Comparison of ENCODE assay signal across 10 cellular contexts in the genomic region with DNA sequence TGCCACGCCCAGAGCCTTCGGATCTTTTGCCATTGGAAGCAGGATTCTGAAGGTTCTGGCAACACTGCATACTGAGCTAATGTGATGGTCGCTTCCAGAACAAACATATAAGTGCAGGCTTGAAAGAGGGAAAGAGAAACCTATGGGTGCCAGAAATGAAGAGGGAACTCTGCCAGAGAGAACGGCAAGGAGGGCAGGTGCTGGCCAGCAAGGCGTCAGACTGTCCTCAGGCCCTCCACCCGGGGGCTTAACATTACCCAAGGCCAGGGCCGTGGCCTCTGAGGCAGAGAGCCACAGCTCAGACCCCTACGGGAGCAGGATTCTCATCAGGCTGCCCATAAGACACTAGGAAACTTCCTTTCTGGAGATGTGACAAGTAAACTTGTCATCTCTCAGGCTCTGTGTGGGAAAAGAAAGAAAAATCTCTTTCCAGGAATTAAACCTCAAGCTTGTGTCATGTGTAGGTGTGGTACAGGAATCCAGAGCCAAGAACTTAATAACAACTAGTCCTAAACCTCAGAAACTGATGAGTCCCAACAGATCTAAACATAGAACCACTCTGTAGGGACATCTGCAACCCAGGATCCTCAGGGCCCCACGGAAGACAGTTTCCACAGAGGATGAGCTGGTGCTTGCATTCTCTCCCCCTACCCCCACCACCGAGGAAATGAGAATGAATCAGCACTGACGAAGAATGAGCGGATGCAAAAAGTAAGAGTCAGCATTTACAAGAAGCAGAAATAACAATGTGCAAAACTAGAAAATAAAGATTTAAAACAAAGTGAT.
A peak's percentile ranks its signal among the peaks of the same experiment; 100 is the strongest.
DNase-seq lines count a peak whose midpoint lies in the region; ATAC-seq lines count a peak whose summit lies in the region.
"Had no signal": no experiment of that assay in that cellular context is flagged by ENCODE, and none has a peak within 500 bp of the region (broad histone marks: within the 10 kb centered on the region; RNA-seq: fewer than 3 reads in every experiment).

No MANE protein-coding gene starts in this region.

- 38% methylated on average over 12 of the region's 12 CpGs for WGBS in right cardiac atrium
- 57% methylated on average over 12 of the region's 12 CpGs for WGBS in urinary bladder

- H3K9me3 ChIP-seq in right cardiac atrium (ENCODE audit: control insufficient read depth, low read length) = no peaks in the 10 kb centered on the region

- peaks cover 5% of the 10 kb centered on the region for H3K4me1 Mint-ChIP-seq in activated naive CD8-positive, alpha-beta T cell treated with anti-CD3 and anti-CD28 coated beads, Interleukin-2, amount 50 U/mL, for 24 hours
- H3K4me1 Mint-ChIP-seq in activated naive CD8-positive, alpha-beta T cell treated with anti-CD3 and anti-CD28 coated beads for 36 hours = peaks cover 3% of the 10 kb centered on the region

- intact Hi-C loops in right cardiac atrium (cut with DNase I) = loop anchor here in 1 of 4 donors (10.0 kb wide), 1 partner anchor 274 kb away; no protein-coding TSS in a partner anchor

- peak; percentile 33 for ATAC-seq in activated naive CD8-positive, alpha-beta T cell treated with anti-CD3 and anti-CD28 coated beads, Interleukin-2, amount 50 U/mL, for 24 hours
- ATAC-seq in right cardiac atrium (peak; percentile 9 to 63), GM18868 (IDR thresholded peaks at IDR 0.05; ENCODE audit: unreplicated experiment) (no peak)

- no peaks in the 10 kb centered on the region for H3K9me3 Mint-ChIP-seq in activated naive CD8-positive, alpha-beta T cell treated with anti-CD3 and anti-CD28 coated beads, Interleukin-2, amount 50 U/mL, for 24 hours
- no peaks in the 10 kb centered on the region for H3K9me3 Mint-ChIP-seq in activated naive CD8-positive, alpha-beta T cell treated with anti-CD3 and anti-CD28 coated beads for 36 hours
- H3K9me3 Mint-ChIP-seq: stimulated activated naive CD8-positive, alpha-beta T cell treated with anti-CD3 and anti-CD28 coated beads, Interleukin-15, Interleukin-2, amounts not matched to agents 100 ng/mL and 50 ng/mL, for 24 hours had no signal

- H3K27ac Mint-ChIP-seq in activated naive CD8-positive, alpha-beta T cell treated with anti-CD3 and anti-CD28 coated beads, Interleukin-2, amount 50 U/mL, for 24 hours = peak overlapping the region; percentile 7
- no peak overlapping the region for H3K27ac Mint-ChIP-seq in activated naive CD8-positive, alpha-beta T cell treated with anti-CD3 and anti-CD28 coated beads for 36 hours
- H3K27ac Mint-ChIP-seq: stimulated activated naive CD8-positive, alpha-beta T cell treated with anti-CD3 and anti-CD28 coated beads, Interleukin-15, Interleukin-2, amounts not matched to agents 100 ng/mL and 50 ng/mL, for 24 hours had no signal

- H3K4me3 Mint-ChIP-seq in activated naive CD8-positive, alpha-beta T cell treated with anti-CD3 and anti-CD28 coated beads, Interleukin-2, amount 50 U/mL, for 24 hours = no peak overlapping the region
- H3K4me3 Mint-ChIP-seq in activated naive CD8-positive, alpha-beta T cell treated with anti-CD3 and anti-CD28 coated beads for 36 hours = no peak overlapping the region
- H3K4me3 Mint-ChIP-seq: stimulated activated naive CD8-positive, alpha-beta T cell treated with anti-CD3 and anti-CD28 coated beads, Interleukin-15, Interleukin-2, amounts not matched to agents 100 ng/mL and 50 ng/mL, for 24 hours had no signal

- DNase-seq in activated naive CD8-positive, alpha-beta T cell treated with anti-CD3 and anti-CD28 coated beads, Interleukin-2, amount 50 U/mL, for 24 hours = no peak
- no peak for DNase-seq in activated naive CD8-positive, alpha-beta T cell treated with anti-CD3 and anti-CD28 coated beads for 36 hours
- peak; percentile 64 for DNase-seq in activated effector memory CD4-positive, alpha-beta T cell treated with anti-CD3 and anti-CD28 coated beads, Interleukin-2, amount 50 U/mL, for 16 hours
- DNase-seq in right cardiac atrium (no peak), NCI-H748 (lab: John Stamatoyannopoulos, UW; ENCODE audit: unreplicated experiment) (no peak)
- DNase-seq in effector CD8-positive, alpha-beta T cell (lab: John Stamatoyannopoulos, UW) = no peak
- DNase-seq: midbrain had no signal

- H3K4me1 ChIP-seq in right cardiac atrium (ENCODE audit: control insufficient read depth, insufficient read depth, low read length) (peaks cover 9% of the 10 kb centered on the region), urinary bladder (ENCODE audit: insufficient read depth) (no peaks in the 10 kb centered on the region)

- H3K36me3 Mint-ChIP-seq in activated naive CD8-positive, alpha-beta T cell treated with anti-CD3 and anti-CD28 coated beads, Interleukin-2, amount 50 U/mL, for 24 hours (ENCODE audit: low read depth) = no peaks in the 10 kb centered on the region
- no peaks in the 10 kb centered on the region for H3K36me3 Mint-ChIP-seq in activated naive CD8-positive, alpha-beta T cell treated with anti-CD3 and anti-CD28 coated beads for 36 hours

- H3K4me3 ChIP-seq in right cardiac atrium (ENCODE audit: low read length) (no peak overlapping the region), urinary bladder (ENCODE audit: low read depth, low read length) (no peak overlapping the region)

- H3K27me3 ChIP-seq in right cardiac atrium (ENCODE audit: control insufficient read depth, insufficient read depth) = no peaks in the 10 kb centered on the region

- H3K27ac ChIP-seq in right cardiac atrium (ENCODE audit: low read length) (no peak overlapping the region), urinary bladder (ENCODE audit: low read depth) (peak overlapping the region; percentile 1)

- no peaks in the 10 kb centered on the region for H3K27me3 Mint-ChIP-seq in activated naive CD8-positive, alpha-beta T cell treated with anti-CD3 and anti-CD28 coated beads, Interleukin-2, amount 50 U/mL, for 24 hours
- no peaks in the 10 kb centered on the region for H3K27me3 Mint-ChIP-seq in activated naive CD8-positive, alpha-beta T cell treated with anti-CD3 and anti-CD28 coated beads for 36 hours
- H3K27me3 Mint-ChIP-seq: stimulated activated naive CD8-positive, alpha-beta T cell treated with anti-CD3 and anti-CD28 coated beads, Interleukin-15, Interleukin-2, amounts not matched to agents 100 ng/mL and 50 ng/mL, for 24 hours had no signal

- H3K36me3 ChIP-seq in urinary bladder (ENCODE audit: insufficient read depth) = peaks cover 5% of the 10 kb centered on the region
